Comparison of ENCODE assay signal across 34 cellular contexts in the genomic region with DNA sequence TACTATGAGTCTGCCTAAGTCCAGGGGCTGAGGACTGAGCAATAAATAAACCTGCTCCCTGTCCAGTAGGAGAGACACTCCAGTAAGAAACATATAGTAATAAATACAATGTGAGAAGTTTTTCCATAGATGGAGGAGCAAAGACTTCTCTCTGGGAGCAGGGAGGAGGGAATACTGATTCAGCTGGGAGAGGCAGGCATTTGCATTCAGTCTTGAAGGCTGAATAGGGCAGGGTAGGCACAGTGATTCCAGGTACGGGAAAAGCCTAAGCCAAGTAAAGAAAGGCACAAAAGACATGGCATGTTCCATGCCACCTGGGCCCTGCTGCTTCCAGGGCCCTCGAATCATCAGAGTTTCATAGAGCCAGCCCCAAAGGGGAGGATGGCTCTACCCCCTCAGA. TPM values are rescaled to one million over a fixed set of nuclear protein-coding genes. Genes with fewer than 3 reads are reported as not detected.
DNase-seq lines count a peak whose midpoint lies in the region; ATAC-seq and TF ChIP-seq lines count a peak whose summit lies in the region.
"Had no signal": no experiment of that assay in that cellular context is flagged by ENCODE, and none has a peak within 500 bp of the region (broad histone marks: within the 10 kb centered on the region; RNA-seq: fewer than 3 reads in every experiment).

No MANE protein-coding gene starts in this region.

- no peak overlapping the region for H4K8ac ChIP-seq in neuronal stem cell (ENCODE audit: low read depth, low read length)

- ATAC-seq in GM23338 (no peak), RWPE2 (ENCODE audit: low read depth) (peak; percentile 20; the same call in 1 of the 3 replicates), HG02970 (IDR thresholded peaks at IDR 0.05; ENCODE audit: low FRiP score, unreplicated experiment) (no peak)
- ATAC-seq: A549; CD8-positive, alpha-beta T cell had no signal

- no peaks in the 10 kb centered on the region for H3K36me3 Mint-ChIP-seq in GM23338 (ENCODE audit: low read depth)
- H3K36me3 Mint-ChIP-seq in brain = no peaks in the 10 kb centered on the region
- no peaks in the 10 kb centered on the region for H3K36me3 Mint-ChIP-seq in activated naive CD4-positive, alpha-beta T cell treated with anti-CD3 and anti-CD28 coated beads for 36 hours (ENCODE audit: low read depth)
- H3K36me3 Mint-ChIP-seq: CD14-positive monocyte; CD4-positive, alpha-beta memory T cell; CD4-positive, CD25-positive, alpha-beta regulatory T cell; CD8-positive, alpha-beta memory T cell; CD8-positive, alpha-beta T cell had no signal

- no peaks in the 10 kb centered on the region for H3K79me2 ChIP-seq in GM23338 (replicated peaks; ENCODE audit: insufficient read depth)

- peaks cover 5% of the 10 kb centered on the region for H3K27me3 Mint-ChIP-seq in GM23338 (ENCODE audit: insufficient read depth, low read depth, poor library complexity)
- H3K27me3 Mint-ChIP-seq in brain = peaks cover 12% of the 10 kb centered on the region
- no peaks in the 10 kb centered on the region for H3K27me3 Mint-ChIP-seq in activated naive CD4-positive, alpha-beta T cell treated with anti-CD3 and anti-CD28 coated beads for 36 hours (ENCODE audit: low read depth)
- H3K27me3 Mint-ChIP-seq: CD4-positive, alpha-beta memory T cell; CD4-positive, alpha-beta T cell; CD4-positive, CD25-positive, alpha-beta regulatory T cell had no signal

- H3K27ac ChIP-seq in GM23338 (ENCODE audit: low read depth) (no peak overlapping the region), RWPE2 (ENCODE audit: poor library complexity, severe bottlenecking) (no peak overlapping the region), neuronal stem cell (replicated peaks; ENCODE audit: low read length) (no peak overlapping the region)
- H3K27ac ChIP-seq: 22Rv1; A549; BLaER1; BLaER1 treated with 17β-estradiol and CSF1 and Interleukin-3, amounts not matched to agents 10 nM and 100 nM; C4-2B had no signal

- H3K79me1 ChIP-seq in neuronal stem cell (ENCODE audit: low read depth, low read length) = no peaks in the 10 kb centered on the region

- H2BK12ac ChIP-seq in neuronal stem cell (ENCODE audit: low read length) = no peak overlapping the region

- H3K9me2 ChIP-seq in GM23338 (ENCODE audit: insufficient read depth) = no peaks in the 10 kb centered on the region

- H3K27me3 ChIP-seq in GM23338 (ENCODE audit: insufficient read depth) (no peaks in the 10 kb centered on the region), RWPE2 (ENCODE audit: insufficient read depth, poor library complexity, severe bottlenecking) (no peaks in the 10 kb centered on the region), neuronal stem cell (ENCODE audit: control insufficient read depth in 3 of 3, insufficient read depth in 3 of 3, low read depth in 1 of 3, low read length in 3 of 3) (peaks cover 0 to 24% (median 7%) of the 10 kb centered on the region in 3 experiments)
- H3K27me3 ChIP-seq: BE2C; BLaER1; BLaER1 treated with 17β-estradiol and CSF1 and Interleukin-3, amounts not matched to agents 10 nM and 100 nM had no signal

- peak overlapping the region; percentile 10; the same call in 1 of the 2 replicates for H2AFZ ChIP-seq in GM23338
- no peak overlapping the region for H2AFZ ChIP-seq in neuronal stem cell (ENCODE audit: low read length)

- no peaks in the 10 kb centered on the region for H4K20me1 ChIP-seq in GM23338 (replicated peaks; ENCODE audit: insufficient read depth)
- H4K20me1 ChIP-seq: BLaER1; BLaER1 treated with 17β-estradiol and CSF1 and Interleukin-3, amounts not matched to agents 10 nM and 100 nM had no signal

- no peak overlapping the region for H3K23ac ChIP-seq in neuronal stem cell (ENCODE audit: low read depth, low read length, poor library complexity)

- no peak overlapping the region for H4K91ac ChIP-seq in neuronal stem cell (ENCODE audit: low read depth, low read length, poor library complexity)

- H3K9me3 Mint-ChIP-seq in GM23338 (no peaks in the 10 kb centered on the region; the same call in 2 of the 3 replicates), brain (peaks cover 2 to 7% (median 4%) of the 10 kb centered on the region in 5 experiments)
- H3K9me3 Mint-ChIP-seq in activated naive CD4-positive, alpha-beta T cell treated with anti-CD3 and anti-CD28 coated beads for 36 hours = no peaks in the 10 kb centered on the region
- H3K9me3 Mint-ChIP-seq: CD4-positive, alpha-beta memory T cell; CD4-positive, alpha-beta T cell; CD4-positive, CD25-positive, alpha-beta regulatory T cell; CD8-positive, alpha-beta memory T cell; CD8-positive, alpha-beta T cell had no signal

- TF ChIP-seq CTCF in GM23338 (conservative IDR thresholded peaks at IDR 0.05; ENCODE audit: low read depth in 2 of 2) (no peak), RWPE2 (IDR thresholded peaks at IDR 0.05; ENCODE audit: poor library complexity, severe bottlenecking) (no peak), brain (conservative IDR thresholded peaks at IDR 0.05) (no peak)

- no peak overlapping the region for H3K4me3 ChIP-seq in GM23338
- no peak overlapping the region for H3K4me3 ChIP-seq in RWPE2 (ENCODE audit: severe bottlenecking)
- no peak overlapping the region for H3K4me3 ChIP-seq in neuronal stem cell (ENCODE audit: low read length in 2 of 2)
- H3K4me3 ChIP-seq: A549; BLaER1; BLaER1 treated with 17β-estradiol and CSF1 and Interleukin-3, amounts not matched to agents 10 nM and 100 nM had no signal

- H3K4me1 ChIP-seq in GM23338 (ENCODE audit: insufficient read depth) = no peaks in the 10 kb centered on the region
- no peaks in the 10 kb centered on the region for H3K4me1 ChIP-seq in RWPE2 (ENCODE audit: insufficient read depth, poor library complexity, severe bottlenecking)
- H3K4me1 ChIP-seq in neuronal stem cell (ENCODE audit: control insufficient read depth in 2 of 2, insufficient read depth in 1 of 2, low read depth in 1 of 2, low read length in 2 of 2) = peaks cover 0 to 2% of the 10 kb centered on the region in 2 donors
- H3K4me1 ChIP-seq: A549, Caco-2 had no signal

- H3K4ac ChIP-seq in neuronal stem cell (ENCODE audit: low read length) = no peak overlapping the region

- no peaks in the 10 kb centered on the region for H3F3A ChIP-seq in GM23338 (replicated peaks; ENCODE audit: low read depth)

- no peak overlapping the region for H3K14ac ChIP-seq in neuronal stem cell (ENCODE audit: low read length)

- no peak overlapping the region for H2AK5ac ChIP-seq in neuronal stem cell (ENCODE audit: low read depth, low read length)

- no peak overlapping the region for H3K18ac ChIP-seq in neuronal stem cell (ENCODE audit: low read length)

- CTCF ChIA-PET in activated naive CD4-positive, alpha-beta T cell treated with anti-CD3 and anti-CD28 coated beads for 36 hours (lab: Charles Lee) = no interaction called here

- no peak overlapping the region for H3K9ac ChIP-seq in neuronal stem cell (ENCODE audit: low read depth, low read length, poor library complexity)
- H3K9ac ChIP-seq: BLaER1; BLaER1 treated with 17β-estradiol and CSF1 and Interleukin-3, amounts not matched to agents 10 nM and 100 nM had no signal

- H3K4me3 Mint-ChIP-seq in GM23338 = no peak overlapping the region
- H3K4me3 Mint-ChIP-seq in brain = no peak overlapping the region
- H3K4me3 Mint-ChIP-seq in activated naive CD4-positive, alpha-beta T cell treated with anti-CD3 and anti-CD28 coated beads for 36 hours = no peak overlapping the region
- H3K4me3 Mint-ChIP-seq: B cell; CD14-positive monocyte; CD4-positive, alpha-beta T cell; CD8-positive, alpha-beta memory T cell; CD8-positive, alpha-beta T cell had no signal

- no peaks in the 10 kb centered on the region for H3K36me3 ChIP-seq in GM23338 (ENCODE audit: insufficient read depth)
- H3K36me3 ChIP-seq in RWPE2 (ENCODE audit: low read depth) = no peaks in the 10 kb centered on the region
- H3K36me3 ChIP-seq in neuronal stem cell (replicated peaks in 1 of 2; ENCODE audit: control insufficient read depth in 2 of 2, insufficient read depth in 2 of 2, low read length in 2 of 2) = no peaks in the 10 kb centered on the region
- H3K36me3 ChIP-seq: BE2C; BLaER1; BLaER1 treated with 17β-estradiol and CSF1 and Interleukin-3, amounts not matched to agents 10 nM and 100 nM had no signal

- no peak overlapping the region for H2BK15ac ChIP-seq in neuronal stem cell (ENCODE audit: low read length)

- H3K4me2 ChIP-seq in GM23338 = no peak overlapping the region
- no peak overlapping the region for H3K4me2 ChIP-seq in neuronal stem cell (ENCODE audit: insufficient read depth, low read length, poor library complexity, severe bottlenecking)
- H3K4me2 ChIP-seq: A549; BLaER1; BLaER1 treated with 17β-estradiol and CSF1 and Interleukin-3, amounts not matched to agents 10 nM and 100 nM had no signal

- H3K9me3 ChIP-seq in RWPE2 (ENCODE audit: severe bottlenecking) (no peaks in the 10 kb centered on the region), neuronal stem cell (replicated peaks in 1 of 2; ENCODE audit: control insufficient read depth in 2 of 2, insufficient read depth in 1 of 2, low read depth in 1 of 2, low read length in 2 of 2) (no peaks in the 10 kb centered on the region)
- H3K9me3 ChIP-seq: A549; BE2C; BLaER1 treated with 17β-estradiol and CSF1 and Interleukin-3, amounts not matched to agents 10 nM and 100 nM; Caco-2 had no signal

- no peak overlapping the region for H2BK5ac ChIP-seq in neuronal stem cell (ENCODE audit: low read length)

- H3K4me1 Mint-ChIP-seq in GM23338 = peaks cover 9% of the 10 kb centered on the region
- H3K4me1 Mint-ChIP-seq in brain = peaks cover 93% of the 10 kb centered on the region
- no peaks in the 10 kb centered on the region for H3K4me1 Mint-ChIP-seq in activated naive CD4-positive, alpha-beta T cell treated with anti-CD3 and anti-CD28 coated beads for 36 hours (ENCODE audit: low read depth)
- H3K4me1 Mint-ChIP-seq: B cell had no signal

- no peak overlapping the region for H3K27ac Mint-ChIP-seq in GM23338
- peak overlapping the region in 3 of 5 experiments; percentile 28 to 77 (median 30) for H3K27ac Mint-ChIP-seq in brain
- no peak overlapping the region for H3K27ac Mint-ChIP-seq in activated naive CD4-positive, alpha-beta T cell treated with anti-CD3 and anti-CD28 coated beads for 36 hours
- H3K27ac Mint-ChIP-seq: B cell; CD14-positive monocyte; CD4-positive, alpha-beta T cell; CD8-positive, alpha-beta memory T cell; CD8-positive, alpha-beta T cell had no signal

- DNase-seq in G401 (ENCODE audit: low spot score) (peak; percentile 28), GM23338 (ENCODE audit: low spot score) (no peak), RWPE2 (ENCODE audit: low spot score) (no peak), NCI-H2171 treated with DMSO at 0.1 percent for 48 hours (lab: John Stamatoyannopoulos, UW) (no peak), neuronal stem cell (ENCODE audit: low spot score) (no peak)
- DNase-seq in activated naive CD4-positive, alpha-beta T cell treated with anti-CD3 and anti-CD28 coated beads for 36 hours = no peak
- DNase-seq: 8988T; ACHN; AML-193; BE2C; Caco-2; Calu3; CD4-positive, alpha-beta memory T cell; CD4-positive, alpha-beta T cell; CD4-positive, CD25-positive, alpha-beta regulatory T cell; CD8-positive, alpha-beta memory T cell; CD8-positive, alpha-beta T cell; COR-L47; DMS 273 treated with DMSO at 0.1 percent for 48 hours; DMS153; DMS53; DMS79; DMS79 treated with DMSO at 0.1 percent for 48 hours; DND-41; EL had no signal

- no CpG with 5 or more reads among the region's 2 CpGs for WGBS in neuronal stem cell (ENCODE audit: extremely low coverage in 2 of 2, insufficient read length in 2 of 2, insufficient replicate concordance in 1 of 2), 2 donors

- in situ Hi-C loops in G401 (cut with HindIII; ENCODE audit: low sequenced_read_pairs) = no loop called here

- intact Hi-C loops in activated naive CD4-positive, alpha-beta T cell treated with anti-CD3 and anti-CD28 coated beads for 36 hours (cut with micrococcal nuclease) = no loop called here

- H2BK120ac ChIP-seq in neuronal stem cell (ENCODE audit: low read depth, low read length) = no peak overlapping the region

RNA-seq across cellular contexts. Expression of a gene that starts 59.6 kb away (rescaled TPM):
- total RNA-seq in G401 (2014; rRNA removed; shearing (Covaris generic)) = 6.8 and 11.2 TPM in 2 replicates
- 13.8 and 15.5 TPM in 2 replicates for total RNA-seq in GM23338 (2014; rRNA removed; shearing (Covaris generic))
- 6.5 and 7.5 TPM in 2 replicates for polyA plus RNA-seq in GM23338 (2016; fragmentation: Nextera tagmentation; extraction: Ambion mirVana)
- 6.0 TPM for polyA plus RNA-seq in brain (ENCODE audit: insufficient read depth, low read depth, low replicate concordance)
- 7.5 TPM for polyA plus RNA-seq in neuronal stem cell (2013, experiment 1 of 2)
- 7.5 TPM for polyA plus RNA-seq in neuronal stem cell (2013, experiment 2 of 2)
- total RNA-seq in activated naive CD4-positive, alpha-beta T cell treated with anti-CD3 and anti-CD28 coated beads for 36 hours = 1 to 10 TPM; 2.5 to 2.6 TPM

Comparison
In these comparisons a context has a peak if more than half of its experiments do, and no peak if none do; other contexts are left out.
1. H3K27ac Mint-ChIP-seq: peak in brain (3 of 5); none in GM23338 (single experiment) and activated naive CD4-positive, alpha-beta T cell treated with anti-CD3 and anti-CD28 coated beads for 36 hours (single experiment).